ENCODE assay signal across 8 cellular contexts in genomic region chr17:78774956-78775571, GRCh38. TPM values are rescaled to one million over a fixed set of nuclear protein-coding genes. Genes with fewer than 3 reads are reported as not detected.
A peak's percentile ranks its signal among the peaks of the same experiment; 100 is the strongest.
DNase-seq lines count a peak whose midpoint lies in the region; TF ChIP-seq lines count a peak whose summit lies in the region.

No MANE protein-coding gene starts in this region.

- peak overlapping the region; percentile 82 for H3K4me3 Mint-ChIP-seq in activated naive CD4-positive, alpha-beta T cell treated with anti-CD3 and anti-CD28 coated beads for 36 hours

- intact Hi-C loops in activated naive CD4-positive, alpha-beta T cell treated with anti-CD3 and anti-CD28 coated beads for 36 hours (cut with micrococcal nuclease): loop anchor here (1.0 to 10.0 kb wide), 6 partner anchors 27 to 1320 kb away; partner anchors contain the start of gene TMC8

- WGBS in urinary bladder: 81% methylated on average over 12 of the region's 12 CpGs

- peak overlapping the region; percentile 2 for H3K27ac ChIP-seq in muscle layer of colon (ENCODE audit: low read depth, low read length)
- H3K27ac ChIP-seq in urinary bladder (ENCODE audit: low read depth): peak overlapping the region; percentile 26

- peaks cover 10% of the 10 kb centered on the region for H3K36me3 Mint-ChIP-seq in activated naive CD4-positive, alpha-beta T cell treated with anti-CD3 and anti-CD28 coated beads for 36 hours (ENCODE audit: low read depth)

- peak overlapping the region; percentile 58 for H3K4me3 ChIP-seq in NB4 (ENCODE audit: low read depth, low read length)
- H3K4me3 ChIP-seq in muscle layer of colon (ENCODE audit: low read depth in 1 of 2, low read length in 2 of 2): no peak overlapping the region
- no peak overlapping the region for H3K4me3 ChIP-seq in urinary bladder (ENCODE audit: low read depth, low read length)

- peaks cover 65% of the 10 kb centered on the region for H3K4me1 Mint-ChIP-seq in activated naive CD4-positive, alpha-beta T cell treated with anti-CD3 and anti-CD28 coated beads for 36 hours (ENCODE audit: low read depth)

- no peaks in the 10 kb centered on the region for H3K27me3 ChIP-seq in muscle layer of colon (ENCODE audit: control insufficient read depth in 1 of 2, insufficient read depth in 2 of 2, low read length in 2 of 2)

- H3K9me3 ChIP-seq in muscle layer of colon (ENCODE audit: low read length): no peaks in the 10 kb centered on the region

- TF ChIP-seq POLR2A in GM18951 (IDR thresholded peaks at IDR 0.05; ENCODE audit: extremely low read depth, insufficient read depth, insufficient read length): peak; percentile 63
- TF ChIP-seq POLR2A in NB4 (IDR thresholded peaks at IDR 0.05; ENCODE audit: extremely low read depth, insufficient read length): no peak

- CTCF ChIA-PET in activated naive CD4-positive, alpha-beta T cell treated with anti-CD3 and anti-CD28 coated beads for 36 hours (lab: Charles Lee): interaction anchor here (0.7 kb wide), 1 partner anchor 63 kb away, joined by 3 read pairs; no protein-coding TSS in a partner anchor
- CTCF ChIA-PET in GM10248 (lab: Yijun Ruan, JAX): interaction anchor here (1.0 to 1.6 kb wide), 3 partner anchors 37 to 66 kb away, joined by 3 to 5 read pairs (median 3); no protein-coding TSS in a partner anchor

- H3K27me3 Mint-ChIP-seq in activated naive CD4-positive, alpha-beta T cell treated with anti-CD3 and anti-CD28 coated beads for 36 hours (ENCODE audit: low read depth): no peaks in the 10 kb centered on the region

- no peaks in the 10 kb centered on the region for H3K4me1 ChIP-seq in muscle layer of colon (ENCODE audit: insufficient read depth, low read length)
- H3K4me1 ChIP-seq in urinary bladder (ENCODE audit: insufficient read depth): no peaks in the 10 kb centered on the region

- H3K9ac ChIP-seq in muscle layer of colon (ENCODE audit: low read length): no peak overlapping the region

- TF ChIP-seq CTCF in NB4 (IDR thresholded peaks at IDR 0.05; ENCODE audit: low read depth, low read length): no peak
- TF ChIP-seq CTCF in GM10266 (IDR thresholded peaks at IDR 0.05; ENCODE audit: control insufficient read depth, insufficient read depth, low read depth, missing control alignments): no peak
- no peak for TF ChIP-seq CTCF in GM10248 (IDR thresholded peaks at IDR 0.05; ENCODE audit: control extremely low read depth, extremely low read depth, low read depth, missing control alignments)

- in situ Hi-C loops in GM18951 (cut with MboI; ENCODE audit: low sequenced_read_pairs, unreplicated experiment): no loop called here

- H3K9me3 Mint-ChIP-seq in activated naive CD4-positive, alpha-beta T cell treated with anti-CD3 and anti-CD28 coated beads for 36 hours: no peaks in the 10 kb centered on the region

- POLR2A ChIA-PET in GM10248 (lab: Yijun Ruan, JAX): interaction anchor here (1.7 kb wide), 1 partner anchor 66 kb away, joined by 5 read pairs; no protein-coding TSS in a partner anchor

- DNase-seq in NB4 (ENCODE audit: low read depth): peak; percentile 54
- peak; percentile 86 for DNase-seq in activated naive CD4-positive, alpha-beta T cell treated with anti-CD3 and anti-CD28 coated beads for 36 hours
- DNase-seq in GM10266 (ENCODE audit: extremely low spot score): no peak
- DNase-seq in nucleus accumbens (lab: John Stamatoyannopoulos, UW): no peak
- no peak for DNase-seq in GM10248 (ENCODE audit: extremely low spot score)

- no peaks in the 10 kb centered on the region for H3K36me3 ChIP-seq in muscle layer of colon (ENCODE audit: insufficient read depth, low read length)
- H3K36me3 ChIP-seq in urinary bladder (ENCODE audit: insufficient read depth): no peaks in the 10 kb centered on the region

- H3K27ac Mint-ChIP-seq in activated naive CD4-positive, alpha-beta T cell treated with anti-CD3 and anti-CD28 coated beads for 36 hours: peak overlapping the region; percentile 97

RNA-seq across cellular contexts. Expression of gene CYTH1, which starts 7.0 kb away (rescaled TPM):
- 100 to 1,000 TPM; 145 to 149 TPM for total RNA-seq in activated naive CD4-positive, alpha-beta T cell treated with anti-CD3 and anti-CD28 coated beads for 36 hours
- 31.0 TPM for total RNA-seq in urinary bladder
- polyA plus RNA-seq in urinary bladder: 27.1 TPM

Comparison
In these comparisons a context has a peak if more than half of its experiments do, and no peak if none do; other contexts are left out.
1. DNase-seq: peak in NB4 (single experiment) and activated naive CD4-positive, alpha-beta T cell treated with anti-CD3 and anti-CD28 coated beads for 36 hours (single experiment); none in GM10266 (single experiment), nucleus accumbens (0 of 56) and GM10248 (single experiment).